In the genomic region with DNA sequence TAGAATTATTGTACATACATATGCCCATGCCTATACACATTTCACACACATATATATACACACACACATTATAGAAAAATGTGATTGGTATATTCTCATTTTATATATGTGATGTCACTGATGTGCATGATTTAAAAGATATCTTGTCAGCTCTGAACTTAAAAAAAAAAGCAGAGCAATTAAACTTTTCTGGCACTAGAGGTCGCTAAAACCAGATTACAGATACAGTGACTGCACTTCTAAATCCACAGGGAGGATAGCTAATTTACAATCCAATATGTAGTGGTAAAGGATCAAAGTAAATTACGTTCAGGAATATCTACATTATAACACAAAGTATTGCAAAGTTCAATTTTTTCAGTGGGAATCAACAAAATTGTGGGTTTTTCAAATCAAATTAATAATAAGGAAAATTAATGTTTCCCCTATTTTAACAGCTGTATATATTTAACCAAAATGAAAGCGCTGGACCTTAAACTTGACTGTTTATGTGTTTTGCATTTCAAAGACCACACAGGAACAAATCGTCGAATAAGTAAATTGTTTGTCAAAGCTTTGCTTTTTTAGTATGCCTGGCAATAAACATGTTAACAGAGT, we compare ENCODE assay signal across 9 cellular contexts.
DNase-seq lines count a peak whose midpoint lies in the region; ATAC-seq, FAIRE-seq and TF ChIP-seq lines count a peak whose summit lies in the region.
"Had no signal": no experiment of that assay in that cellular context is flagged by ENCODE, and none has a peak within 500 bp of the region (broad histone marks: within the 10 kb centered on the region; RNA-seq: fewer than 3 reads in every experiment).

No MANE protein-coding gene starts in this region.

- H3K4me3 Mint-ChIP-seq in HFFc6: no peak overlapping the region
- H3K4me3 Mint-ChIP-seq: central memory CD8-positive, alpha-beta T cell had no signal

- no peaks in the 10 kb centered on the region for H3K36me3 Mint-ChIP-seq in HFFc6 (ENCODE audit: low read depth)

- H3K4me1 Mint-ChIP-seq in HFFc6 (ENCODE audit: low read depth): no peaks in the 10 kb centered on the region
- H3K4me1 Mint-ChIP-seq: central memory CD8-positive, alpha-beta T cell had no signal

- FAIRE-seq in endometrium (lab: Jason Lieb, UNC): peak; percentile 95

- peak; percentile 44 for DNase-seq in COR-L47 (lab: John Stamatoyannopoulos, UW)
- DNase-seq in HFFc6: no peak
- DNase-seq in NCI-H69 (lab: John Stamatoyannopoulos, UW): peak; percentile 75
- peak; percentile 54 for DNase-seq in renal cortical epithelial cell (ENCODE audit: low read depth)
- DNase-seq in stimulated activated naive CD4-positive, alpha-beta T cell treated with Interleukin-2 at 50 U/mL for 16 hours (lab: John Stamatoyannopoulos, UW): no peak
- DNase-seq in substantia nigra (lab: John Stamatoyannopoulos, UW): no peak

- no peak for ATAC-seq in HG03039 (IDR thresholded peaks at IDR 0.05; ENCODE audit: unreplicated experiment)

- 0 out of 2 replicates have a peak, but pooled peaks cover 4% of the 10 kb centered on the region for H3K9me3 Mint-ChIP-seq in HFFc6

- H3K27ac Mint-ChIP-seq in HFFc6: no peak overlapping the region

- H3K27ac ChIP-seq in substantia nigra (ENCODE audit: low read depth, low read length, poor library complexity, severe bottlenecking): no peak overlapping the region

- TF ChIP-seq CTCF in HFFc6 (IDR thresholded peaks at IDR 0.05): peak; percentile 72; the same call in 1 of the 2 replicates

- no peaks in the 10 kb centered on the region for H3K27me3 Mint-ChIP-seq in HFFc6 (ENCODE audit: insufficient read depth)
- H3K27me3 Mint-ChIP-seq: central memory CD8-positive, alpha-beta T cell had no signal

Comparison
In these comparisons a context has a peak if more than half of its experiments do, and no peak if none do; other contexts are left out.
1. DNase-seq: peak in COR-L47 (single experiment), NCI-H69 (single experiment) and renal cortical epithelial cell (single experiment); none in HFFc6 (single experiment), stimulated activated naive CD4-positive, alpha-beta T cell treated with Interleukin-2 at 50 U/mL for 16 hours (single experiment) and substantia nigra (0 of 49).